8 cellular contexts compared by ENCODE assay signal in genomic region chr11:125062196-125062930, GRCh38. TPM values are rescaled to one million over a fixed set of nuclear protein-coding genes. Genes with fewer than 3 reads are reported as not detected.
DNase-seq lines count a peak whose midpoint lies in the region; ATAC-seq and TF ChIP-seq lines count a peak whose summit lies in the region.

No MANE protein-coding gene starts in this region.

- H3K9ac ChIP-seq in duodenal mucosa (ENCODE audit: low read depth in 1 of 2, low read length in 2 of 2) = peak overlapping the region; percentile 63 to 76

- peak; percentile 2 for ATAC-seq in HG03460 (IDR thresholded peaks at IDR 0.05; ENCODE audit: unreplicated experiment)
- ATAC-seq in naive thymus-derived CD4-positive, alpha-beta T cell = peak; percentile 2
- no peak for ATAC-seq in GM19324 (IDR thresholded peaks at IDR 0.05; ENCODE audit: low FRiP score, unreplicated experiment)
- ATAC-seq in HG02798 (IDR thresholded peaks at IDR 0.05; ENCODE audit: poor library complexity, unreplicated experiment) = no peak

- H3K4me3 ChIP-seq in GM06990 (replicated peaks; ENCODE audit: low read depth, low read length) (peak overlapping the region; percentile 66), duodenal mucosa (ENCODE audit: low read depth in 1 of 2, low read length in 2 of 2) (peak overlapping the region; percentile 79 to 86)
- H3K4me3 ChIP-seq in naive thymus-derived CD4-positive, alpha-beta T cell (ENCODE audit: low read length) = peak overlapping the region; percentile 58

- TF ChIP-seq CTCF in GM06990 (IDR thresholded peaks at IDR 0.05; ENCODE audit: insufficient read depth, low read length, poor library complexity, severe bottlenecking) = no peak

- peak overlapping the region in 3 of 9 donors; percentile 28 to 59 (median 57) for H3K27ac Mint-ChIP-seq in naive thymus-derived CD4-positive, alpha-beta T cell

- CTCF ChIA-PET in naive thymus-derived CD4-positive, alpha-beta T cell (lab: Charles Lee) = no interaction called here

- intact Hi-C loops in naive thymus-derived CD4-positive, alpha-beta T cell (cut with micrococcal nuclease) = loop anchor here in 1 of 2 donors (5.0 kb wide), 1 partner anchor 50 kb away; the partner anchor contains the start of gene TMEM218

- H3K36me3 Mint-ChIP-seq in naive thymus-derived CD4-positive, alpha-beta T cell = no peaks in the 10 kb centered on the region

- H3K9me3 ChIP-seq in duodenal mucosa (ENCODE audit: control insufficient read depth in 1 of 2, low read length in 2 of 2) = no peaks in the 10 kb centered on the region
- H3K9me3 ChIP-seq in naive thymus-derived CD4-positive, alpha-beta T cell (ENCODE audit: control insufficient read depth in 2 of 3, low read length in 3 of 3) = no peaks in the 10 kb centered on the region

- H3K36me3 ChIP-seq in GM06990 (ENCODE audit: control insufficient read depth, insufficient read depth, low read length) (no peaks in the 10 kb centered on the region), duodenal mucosa (ENCODE audit: control insufficient read depth in 1 of 2, insufficient read depth in 2 of 2, low read length in 2 of 2) (no peaks in the 10 kb centered on the region)
- H3K36me3 ChIP-seq in naive thymus-derived CD4-positive, alpha-beta T cell (ENCODE audit: control insufficient read depth in 2 of 3, insufficient read depth in 3 of 3, low read length in 3 of 3) = no peaks in the 10 kb centered on the region

- no peaks in the 10 kb centered on the region for H3K9me3 Mint-ChIP-seq in naive thymus-derived CD4-positive, alpha-beta T cell

- peak overlapping the region; percentile 78 to 90 (median 86) for H3K4me3 Mint-ChIP-seq in naive thymus-derived CD4-positive, alpha-beta T cell

- H3K27ac ChIP-seq in duodenal mucosa (ENCODE audit: low read depth, low read length) = no peak overlapping the region
- no peak overlapping the region for H3K27ac ChIP-seq in naive thymus-derived CD4-positive, alpha-beta T cell (ENCODE audit: low read depth, low read length)

- POLR2A ChIA-PET in naive thymus-derived CD4-positive, alpha-beta T cell (lab: Charles Lee) = no interaction called here

- no peaks in the 10 kb centered on the region for H3K27me3 ChIP-seq in GM06990 (replicated peaks; ENCODE audit: control insufficient read depth, insufficient read depth, low read length)
- H3K27me3 ChIP-seq in duodenal mucosa (ENCODE audit: control insufficient read depth in 1 of 2, insufficient read depth in 2 of 2, low read length in 2 of 2) = peaks cover 0 to 8% of the 10 kb centered on the region in 2 donors
- H3K27me3 ChIP-seq in naive thymus-derived CD4-positive, alpha-beta T cell (ENCODE audit: control insufficient read depth in 2 of 2, insufficient read depth in 2 of 2, low read length in 2 of 2) = peaks cover 0 to 10% of the 10 kb centered on the region in 2 donors

- peaks cover 10 to 13% of the 10 kb centered on the region in 2 donors for H3K4me1 ChIP-seq in duodenal mucosa (ENCODE audit: control insufficient read depth in 1 of 2, insufficient read depth in 2 of 2, low read length in 2 of 2)
- peaks cover 4 to 7% of the 10 kb centered on the region in 2 donors for H3K4me1 ChIP-seq in naive thymus-derived CD4-positive, alpha-beta T cell (ENCODE audit: control insufficient read depth in 2 of 2, insufficient read depth in 2 of 2, low read length in 2 of 2)

- DNase-seq in GM06990 (ENCODE audit: extremely low read depth, insufficient read length) = no peak
- peak in 1 of 9 donors; percentile 35 for DNase-seq in naive thymus-derived CD4-positive, alpha-beta T cell
- DNase-seq in NCI-H510A treated with DMSO at 0.1 percent for 48 hours (lab: John Stamatoyannopoulos, UW) = no peak
- no peak for DNase-seq in NCI-H446 treated with DMSO at 0.1 percent for 48 hours (lab: John Stamatoyannopoulos, UW)

- peaks cover 0 to 15% (median 10%) of the 10 kb centered on the region in 7 donors for H3K4me1 Mint-ChIP-seq in naive thymus-derived CD4-positive, alpha-beta T cell

- peaks cover 35 to 61% (median 39%) of the 10 kb centered on the region in 5 donors for H3K27me3 Mint-ChIP-seq in naive thymus-derived CD4-positive, alpha-beta T cell

RNA-seq across cellular contexts. Expression of gene SLC37A2, which starts 0.7 kb away (rescaled TPM):
- total RNA-seq in naive thymus-derived CD4-positive, alpha-beta T cell = 10 to 100 TPM in 1 of 5 experiments, 1 to 10 TPM in 3, under 1 TPM in 1; 0.58 to 16.3 (median 4.0) TPM
- under 1 TPM; 0.07 to 0.20 TPM for polyA plus RNA-seq in naive thymus-derived CD4-positive, alpha-beta T cell

RNA-seq across cellular contexts. Expression of gene TMEM218, which starts 49.1 kb away (rescaled TPM):
- 10 to 100 TPM; 10.2 to 18.5 (median 13.9) TPM for total RNA-seq in naive thymus-derived CD4-positive, alpha-beta T cell
- polyA plus RNA-seq in naive thymus-derived CD4-positive, alpha-beta T cell = 10 to 100 TPM; 34.5 to 36.1 TPM

Comparison
In these comparisons a context has a peak if more than half of its experiments do, and no peak if none do; other contexts are left out.
1. ATAC-seq: peak in HG03460 (single experiment) and naive thymus-derived CD4-positive, alpha-beta T cell (single experiment); none in GM19324 (single experiment) and HG02798 (single experiment).
2. Peak in every context shown above with its lines, with median percentiles within 50 percentile points of each other: H3K4me3 ChIP-seq.